Comparison of ENCODE assay signal across 22 cellular contexts in the genomic region with DNA sequence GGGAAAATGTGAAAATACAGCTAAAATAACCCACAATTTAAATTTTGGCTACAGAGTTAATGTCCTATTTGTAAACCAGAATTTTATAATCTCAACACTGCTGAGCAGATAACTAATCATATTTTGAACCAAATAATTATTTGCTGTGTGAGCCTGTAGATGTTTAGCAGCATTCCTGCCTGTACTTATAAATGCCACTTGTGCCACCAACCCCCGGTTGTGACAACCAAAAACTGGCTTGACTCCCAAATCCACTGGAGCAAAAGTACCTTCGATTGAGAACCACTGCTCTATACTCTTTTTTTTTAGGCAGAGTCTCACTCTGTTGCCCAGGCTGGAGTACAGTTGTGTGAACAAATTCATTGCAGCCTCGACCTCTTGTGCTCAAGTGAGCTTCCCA.
"Had no signal": no experiment of that assay in that cellular context is flagged by ENCODE, and none has a peak within 500 bp of the region (broad histone marks: within the 10 kb centered on the region; RNA-seq: fewer than 3 reads in every experiment).

No MANE protein-coding gene starts in this region.

- H3K27ac Mint-ChIP-seq: dendritic cell treated with granulocyte-macrophage colony-stimulating factor and Interleukin-4, amounts not matched to agents 40 ng/mL and 50 ng/mL, for 4 days; effector memory CD8-positive, alpha-beta T cell; endodermal cell; naive thymus-derived CD4-positive, alpha-beta T cell had no signal

- DNase-seq: colonic mucosa; cortex of kidney; effector CD8-positive, alpha-beta T cell; effector memory CD8-positive, alpha-beta T cell; endodermal cell; erythroblast; esophagus squamous epithelium; foreskin fibroblast; foreskin melanocyte; gastrocnemius medialis; glutamatergic neuron; head of caudate nucleus; heart right ventricle; hippocampal formation; left cardiac atrium; left ventricle myocardium inferior; mesendoderm; midbrain; naive thymus-derived CD4-positive, alpha-beta T cell had no signal

- H3K4me1 ChIP-seq: colonic mucosa, esophagus squamous epithelium, left ventricle myocardium inferior had no signal

- H3K36me3 Mint-ChIP-seq: naive thymus-derived CD4-positive, alpha-beta T cell had no signal

- H3K9me3 ChIP-seq: colonic mucosa, esophagus squamous epithelium, gastrocnemius medialis, left ventricle myocardium inferior had no signal

- H3K4me3 ChIP-seq: colonic mucosa, esophagus squamous epithelium, gastrocnemius medialis, heart right ventricle, left ventricle myocardium inferior had no signal

- ATAC-seq: effector memory CD8-positive, alpha-beta T cell; esophagus mucosa; gastrocnemius medialis; heart right ventricle; left cardiac atrium; naive thymus-derived CD4-positive, alpha-beta T cell had no signal

- H3K27me3 ChIP-seq: colonic mucosa, esophagus squamous epithelium, gastrocnemius medialis, heart right ventricle had no signal

- H3K27ac ChIP-seq: colonic mucosa, epithelial cell of prostate, esophagus squamous epithelium, gastrocnemius medialis, heart right ventricle, left ventricle myocardium inferior had no signal

- H3K36me3 ChIP-seq: colonic mucosa, esophagus squamous epithelium, gastrocnemius medialis, heart right ventricle, left ventricle myocardium inferior had no signal

- H3K9me3 Mint-ChIP-seq: endodermal cell had no signal
